Comparison of ENCODE assay signal across 1 cellular context in genomic region chr3:17632401-17633100, GRCh38.
TF ChIP-seq lines count a peak whose summit lies in the region.

No MANE protein-coding gene starts in this region.

TF ChIP-seq in K562, 482 proteins besides CTCF, POLR2A, EP300 and RAD21 (continued from another document and continues in another):
- TF ChIP-seq REST (CRISPR knock-in tag; IDR thresholded peaks at IDR 0.05; ENCODE audit: low read depth) (no peak), ATF6 (CRISPR knock-in tag; IDR thresholded peaks at IDR 0.05) (no peak), RHOXF2B (CRISPR knock-in tag; conservative IDR thresholded peaks at IDR 0.05) (no peak), NELFE (IDR thresholded peaks at IDR 0.05; ENCODE audit: insufficient read depth, insufficient read length) (no peak), BRCA1 (IDR thresholded peaks at IDR 0.05) (no peak), BRCA1 (CRISPR knock-in tag; IDR thresholded peaks at IDR 0.05) (no peak), CXXC5 (CRISPR knock-in tag; IDR thresholded peaks at IDR 0.05) (no peak), MEIS2 (IDR thresholded peaks at IDR 0.05; ENCODE audit: partially characterized antibody) (peak; percentile 45), ZNF24 (IDR thresholded peaks at IDR 0.05) (no peak), ZFP91 (CRISPR knock-in tag; IDR thresholded peaks at IDR 0.05) (no peak), TAL1 (IDR thresholded peaks at IDR 0.05) (peak; percentile 58), MLX (CRISPR knock-in tag; conservative IDR thresholded peaks at IDR 0.05) (no peak), MAFF (IDR thresholded peaks at IDR 0.05; ENCODE audit: low read length) (peak; percentile 93), CCNT2 (IDR thresholded peaks at IDR 0.05; ENCODE audit: borderline replicate concordance, extremely low read depth, insufficient read length, low read depth, low read length) (no peak), ZNF217 (CRISPR knock-in tag; IDR thresholded peaks at IDR 0.05) (no peak), MYNN (IDR thresholded peaks at IDR 0.05) (no peak), MYNN (CRISPR knock-in tag; IDR thresholded peaks at IDR 0.05) (no peak), MCM3 (IDR thresholded peaks at IDR 0.05) (no peak), TAF7 (tag; IDR thresholded peaks at IDR 0.05) (no peak), ESRRA (IDR thresholded peaks at IDR 0.05; ENCODE audit: borderline replicate concordance, low read depth) (no peak), ZBTB2 (IDR thresholded peaks at IDR 0.05) (no peak), ZNF696 (CRISPR knock-in tag; conservative IDR thresholded peaks at IDR 0.05) (no peak), ZBTB40 (IDR thresholded peaks at IDR 0.05) (no peak), ZBTB40 (CRISPR knock-in tag; IDR thresholded peaks at IDR 0.05) (no peak), SRF (CRISPR knock-in tag; IDR thresholded peaks at IDR 0.05) (no peak), PKNOX1 (IDR thresholded peaks at IDR 0.05) (peak; percentile 52), SMARCB1 (IDR thresholded peaks at IDR 0.05; ENCODE audit: insufficient read length, low read depth) (no peak), PCBP1 (IDR thresholded peaks at IDR 0.05; ENCODE audit: low read depth, low read length, poor library complexity, severe bottlenecking) (no peak), ZNF316 (IDR thresholded peaks at IDR 0.05) (peak; percentile 99), CTCFL (IDR thresholded peaks at IDR 0.05; ENCODE audit: borderline replicate concordance, insufficient read depth, low read depth, low read length, poor library complexity, severe bottlenecking) (no peak), TFE3 (CRISPR knock-in tag; IDR thresholded peaks at IDR 0.05) (no peak), DPF2 (IDR thresholded peaks at IDR 0.05) (peak; percentile 86), GABPB1 (CRISPR knock-in tag; IDR thresholded peaks at IDR 0.05) (no peak), MYBL2 (IDR thresholded peaks at IDR 0.05; ENCODE audit: low read depth) (no peak), MYBL2 (CRISPR knock-in tag; IDR thresholded peaks at IDR 0.05; ENCODE audit: borderline replicate concordance) (no peak), XRCC3 (IDR thresholded peaks at IDR 0.05) (no peak), NCOA1 (IDR thresholded peaks at IDR 0.05; ENCODE audit: low read depth) (no peak), ATF7 (IDR thresholded peaks at IDR 0.05) (no peak)
